ENCODE assay signal across 8 cellular contexts in the genomic region with DNA sequence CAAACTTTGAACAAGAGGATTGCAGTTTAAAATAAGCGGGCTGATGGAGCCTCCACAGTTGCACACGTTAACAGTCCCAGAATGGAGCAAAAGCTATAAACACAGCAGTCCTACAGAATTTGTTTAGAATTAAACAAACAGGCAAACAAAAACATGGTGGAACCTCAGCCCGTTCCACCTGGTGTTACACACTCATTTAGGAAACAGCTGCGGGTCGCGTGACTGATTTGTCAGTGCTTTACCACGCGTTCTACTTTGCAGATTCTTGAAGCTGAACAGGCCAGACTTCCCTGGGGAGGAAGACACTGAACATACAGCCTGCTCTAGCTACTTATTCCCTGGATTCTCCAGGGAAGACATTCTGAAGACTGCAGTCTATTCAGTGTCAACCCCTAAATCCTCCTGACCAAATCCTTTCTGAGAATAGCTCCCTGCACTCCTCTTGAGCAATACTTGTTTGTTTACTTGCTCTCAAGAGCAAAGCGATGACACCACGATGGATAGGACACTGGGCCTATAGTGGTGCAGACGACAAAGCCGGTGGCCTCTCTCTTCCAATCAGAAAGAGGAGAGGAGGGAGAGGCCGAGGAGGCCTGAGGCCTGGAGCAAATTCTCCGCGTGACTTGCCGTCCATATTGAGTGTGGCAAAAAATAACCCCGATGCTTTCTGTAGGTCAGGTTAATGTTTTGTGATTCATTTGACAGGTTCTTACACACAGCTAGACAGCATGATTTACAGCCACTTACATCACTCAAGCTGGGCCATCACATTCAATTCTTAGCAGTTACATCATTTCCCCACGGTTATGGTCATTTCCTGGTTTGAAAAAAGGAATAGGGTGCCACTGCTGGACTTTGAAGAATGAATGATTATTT. TPM values are rescaled to one million over a fixed set of nuclear protein-coding genes. Genes with fewer than 3 reads are reported as not detected.
DNase-seq lines count a peak whose midpoint lies in the region; ATAC-seq and TF ChIP-seq lines count a peak whose summit lies in the region.

No MANE protein-coding gene starts in this region.

- H3K4me1 ChIP-seq in lung (ENCODE audit: control insufficient read depth in 2 of 2, insufficient read depth in 2 of 2, low read length in 2 of 2) = peaks cover 4 to 11% of the 10 kb centered on the region in 2 donors

- 9% methylated on average over 18 of the region's 18 CpGs for WGBS in lung, 2 donors

- ATAC-seq in GM21367 (IDR thresholded peaks at IDR 0.05; ENCODE audit: unreplicated experiment) (peak; percentile 46), lung (ENCODE audit: insufficient read depth, low FRiP score) (peak; percentile 56)

- no peaks in the 10 kb centered on the region for H3K27me3 ChIP-seq in lung (ENCODE audit: control insufficient read depth, insufficient read depth)

- DNase-seq in CMK (ENCODE audit: low read depth) (peak; percentile 87), HT-29 (ENCODE audit: low spot score) (peak; percentile 97), NK-92 (lab: John Stamatoyannopoulos, UW; ENCODE audit: unreplicated experiment) (peak; percentile 33), lung (ENCODE audit: low spot score) (peak; percentile 95)
- peak; percentile 65 to 67 for DNase-seq in activated CD8-positive, alpha-beta memory T cell treated with anti-CD3 and anti-CD28 coated beads for 1 hour (ENCODE audit: extremely low read depth in 1 of 2, low read depth in 1 of 2)
- peak; percentile 73 for DNase-seq in effector CD8-positive, alpha-beta T cell (lab: John Stamatoyannopoulos, UW)
- DNase-seq in stimulated activated CD4-positive, alpha-beta T cell treated with anti-CD3 and anti-CD28 coated beads, TNF-alpha, amount 100 ng/mL, for 4 hours (ENCODE audit: low read depth in 3 of 3) = peak; percentile 45 to 77 (median 70)

- TF ChIP-seq CTCF in lung (IDR thresholded peaks at IDR 0.05; ENCODE audit: control extremely low read depth, extremely low read depth) = no peak

- H3K9me3 ChIP-seq in lung (ENCODE audit: control insufficient read depth in 2 of 2, insufficient read depth in 1 of 2, low read length in 1 of 2) = no peaks in the 10 kb centered on the region

- no peak overlapping the region for H3K4me3 ChIP-seq in lung

- peak overlapping the region; percentile 95 to 97 for H3K27ac ChIP-seq in lung (ENCODE audit: low read depth in 1 of 2, low read length in 1 of 2)

- H3K36me3 ChIP-seq in lung (ENCODE audit: control insufficient read depth in 2 of 2, insufficient read depth in 2 of 2, low read length in 2 of 2) = no peaks in the 10 kb centered on the region

RNA-seq across cellular contexts. Expression of a gene that starts 4.0 kb away (rescaled TPM):
- 14.3 and 15.3 TPM in 2 replicates for total RNA-seq in HT-29 (2014; rRNA removed; shearing (Covaris generic))
- 10 to 100 TPM; 43.3 to 45.7 TPM for total RNA-seq in lung
- polyA plus RNA-seq in lung = 10 to 100 TPM; 49.8 to 62.2 TPM

RNA-seq across cellular contexts. Expression of a gene that starts 4.6 kb away (rescaled TPM):
- total RNA-seq in HT-29 (2014; rRNA removed; shearing (Covaris generic)) = 26.6 and 30.8 TPM in 2 replicates
- 10 to 100 TPM; 33.6 to 35.1 TPM for total RNA-seq in lung
- 10 to 100 TPM; 10.1 to 12.8 TPM for polyA plus RNA-seq in lung

Comparison
In these comparisons a context has a peak if more than half of its experiments do, and no peak if none do; other contexts are left out.
1. DNase-seq: peak in every context shown above with its lines; median percentile 97 in HT-29; 95 in lung; 87 in CMK; 73 in effector CD8-positive, alpha-beta T cell; 70 in stimulated activated CD4-positive, alpha-beta T cell treated with anti-CD3 and anti-CD28 coated beads, TNF-alpha, amount 100 ng/mL, for 4 hours; 66 in activated CD8-positive, alpha-beta memory T cell treated with anti-CD3 and anti-CD28 coated beads for 1 hour; 33 in NK-92.